8 cellular contexts compared by ENCODE assay signal in the genomic region with DNA sequence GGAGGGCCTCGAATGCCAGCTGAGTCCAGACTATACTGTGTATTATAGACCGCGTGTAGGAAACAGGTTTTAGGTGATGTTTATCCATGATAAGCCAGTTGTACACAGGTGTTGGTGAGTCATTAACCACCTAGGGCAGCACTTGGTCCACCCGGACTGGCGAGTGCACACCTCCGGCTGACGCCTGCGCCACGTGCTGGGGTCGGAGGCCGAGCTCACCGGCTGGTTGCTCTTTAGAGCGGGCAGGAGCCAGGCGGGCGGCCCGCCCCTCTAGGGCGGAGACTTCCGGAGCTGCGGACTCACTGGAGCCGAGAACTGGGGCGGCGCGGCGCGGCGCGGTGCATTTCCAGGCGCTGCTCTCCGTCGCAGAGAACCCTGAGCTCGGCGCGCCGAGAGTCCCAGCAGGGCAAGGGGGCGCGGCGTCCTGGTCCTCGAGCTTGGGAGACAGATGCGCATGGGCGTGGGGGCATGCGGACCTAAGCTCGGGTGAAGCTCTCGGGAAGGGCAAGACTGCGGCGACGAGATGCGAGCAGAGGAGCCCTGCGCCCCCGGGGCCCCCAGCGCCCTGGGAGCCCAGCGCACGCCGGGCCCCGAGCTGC. TPM values are rescaled to one million over a fixed set of nuclear protein-coding genes. Genes with fewer than 3 reads are reported as not detected.
DNase-seq lines count a peak whose midpoint lies in the region; ATAC-seq, FAIRE-seq and TF ChIP-seq lines count a peak whose summit lies in the region.

A gene with protein sequence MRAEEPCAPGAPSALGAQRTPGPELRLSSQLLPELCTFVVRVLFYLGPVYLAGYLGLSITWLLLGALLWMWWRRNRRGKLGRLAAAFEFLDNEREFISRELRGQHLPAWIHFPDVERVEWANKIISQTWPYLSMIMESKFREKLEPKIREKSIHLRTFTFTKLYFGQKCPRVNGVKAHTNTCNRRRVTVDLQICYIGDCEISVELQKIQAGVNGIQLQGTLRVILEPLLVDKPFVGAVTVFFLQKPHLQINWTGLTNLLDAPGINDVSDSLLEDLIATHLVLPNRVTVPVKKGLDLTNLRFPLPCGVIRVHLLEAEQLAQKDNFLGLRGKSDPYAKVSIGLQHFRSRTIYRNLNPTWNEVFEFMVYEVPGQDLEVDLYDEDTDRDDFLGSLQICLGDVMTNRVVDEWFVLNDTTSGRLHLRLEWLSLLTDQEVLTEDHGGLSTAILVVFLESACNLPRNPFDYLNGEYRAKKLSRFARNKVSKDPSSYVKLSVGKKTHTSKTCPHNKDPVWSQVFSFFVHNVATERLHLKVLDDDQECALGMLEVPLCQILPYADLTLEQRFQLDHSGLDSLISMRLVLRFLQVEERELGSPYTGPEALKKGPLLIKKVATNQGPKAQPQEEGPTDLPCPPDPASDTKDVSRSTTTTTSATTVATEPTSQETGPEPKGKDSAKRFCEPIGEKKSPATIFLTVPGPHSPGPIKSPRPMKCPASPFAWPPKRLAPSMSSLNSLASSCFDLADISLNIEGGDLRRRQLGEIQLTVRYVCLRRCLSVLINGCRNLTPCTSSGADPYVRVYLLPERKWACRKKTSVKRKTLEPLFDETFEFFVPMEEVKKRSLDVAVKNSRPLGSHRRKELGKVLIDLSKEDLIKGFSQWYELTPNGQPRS (plus strand): TSS at position 341 of the 599 bp plus-strand sequence. CDS start 183 bp downstream, at position 524.

- H3K4ac ChIP-seq in H1 (replicated peaks; ENCODE audit: insufficient read length, low read depth, low read length): no peak within 1 kb of the TSS

- H3K9me3 ChIP-seq in H1 (ENCODE audit: insufficient read depth in 2 of 2, low read depth in 1 of 2, low read length in 1 of 2): peaks cover 5 to 10% of the 10 kb centered on the region in 2 experiments

- peaks cover 8% of the 10 kb centered on the region; the same call in 1 of the 2 replicates for H3K23me2 ChIP-seq in H1 (ENCODE audit: low read depth, low read length)

- no peak within 1 kb of the TSS for H4K5ac ChIP-seq in H1 (ENCODE audit: insufficient read length, low read depth, low read length)

- H2BK20ac ChIP-seq in H1 (ENCODE audit: low read length): peak within 1 kb of the TSS; percentile 61; the same call in 1 of the 2 replicates

- H2BK15ac ChIP-seq in H1 (ENCODE audit: low read length): peak within 1 kb of the TSS; percentile 81; the same call in 1 of the 2 replicates

- H3K18ac ChIP-seq in H1 (ENCODE audit: extremely low read depth, low read length): peak within 1 kb of the TSS; percentile 71

- peaks cover 0 to 6% (median 0%) of the 10 kb centered on the region in 4 experiments; a peak in 1 of 8 replicates for H3K36me3 ChIP-seq in H1 (ENCODE audit: control insufficient read depth in 2 of 4, insufficient read depth in 4 of 4, low read length in 3 of 4)

- H3K27ac ChIP-seq in H1 (ENCODE audit: low read depth, low read length): no peak within 1 kb of the TSS

- TF ChIP-seq EP300 in H1 (IDR thresholded peaks at IDR 0.05; ENCODE audit: borderline replicate concordance in 1 of 2, low read depth in 2 of 2, low read length in 2 of 2): no peak

- POLR2A ChIA-PET in H1 (lab: Charles Lee; ENCODE audit: partially characterized antibody): interaction anchor here (0.5 to 1.5 kb wide), 2 partner anchors 17 to 166 kb away, joined by 5 to 8 read pairs; no protein-coding TSS in a partner anchor

- H2BK120ac ChIP-seq in H1 (replicated peaks; ENCODE audit: low read depth, low read length): no peak within 1 kb of the TSS

- no peak within 1 kb of the TSS for H3K14ac ChIP-seq in H1 (ENCODE audit: insufficient read length)

- no peak for TF ChIP-seq RAD21 in H1 (IDR thresholded peaks at IDR 0.05 in 1 of 2, conservative IDR thresholded peaks at IDR 0.05 in 1 of 2; ENCODE audit: low read depth in 2 of 2, low read length in 2 of 2)

- H3K9ac ChIP-seq in H1 (replicated peaks in 1 of 4; ENCODE audit: extremely low read depth in 1 of 4, low read depth in 3 of 4, low read length in 3 of 4): peak within 1 kb of the TSS in 1 of 4 experiments; percentile 50; a peak in 2 of 7 replicates

- CTCF ChIA-PET in H1 (lab: Charles Lee; ENCODE audit: partially characterized antibody): interaction anchor here (1.0 to 2.4 kb wide), 12 partner anchors 8 to 506 kb away, joined by 3 to 16 read pairs (median 4); a partner anchor contains a TSS

- H3K4me3 ChIP-seq in H1 (ENCODE audit: extremely low read depth in 1 of 4, insufficient read depth in 2 of 4, low read depth in 3 of 4, low read length in 4 of 4): peak within 1 kb of the TSS; percentile 47 to 66 (median 56)

- DNase-seq in GM13976 (ENCODE audit: low spot score) (peak; percentile 54), NCI-H146 treated with DMSO at 0.1 percent for 48 hours (lab: John Stamatoyannopoulos, UW; ENCODE audit: unreplicated experiment) (peak; percentile 80), H1 (ENCODE audit: low read depth in 1 of 2, low spot score in 2 of 2) (peak; percentile 34 to 86), lung microvascular endothelial cell (ENCODE audit: low read depth in 2 of 2) (peak; percentile 38 to 40)
- peak; percentile 4 to 13 for DNase-seq in activated CD4-positive, alpha-beta T cell treated with anti-CD3 and anti-CD28 coated beads, Interleukin-2, amount 50 U/mL, for 24 hours (ENCODE audit: low read depth in 1 of 2, low spot score in 1 of 2)
- peak; percentile 15 to 52 for DNase-seq in stimulated activated CD4-positive, alpha-beta T cell treated with anti-CD3 and anti-CD28 coated beads, Interleukin-4, amount 100 ng/mL, for 4 hours

- peaks cover 0 to 9% (median 6%) of the 10 kb centered on the region in 4 experiments; a peak in 5 of 7 replicates for H3K4me1 ChIP-seq in H1 (replicated peaks in 1 of 4; ENCODE audit: control insufficient read depth in 3 of 4, insufficient read depth in 4 of 4, low read length in 3 of 4)

- H3K23ac ChIP-seq in H1 (ENCODE audit: insufficient read length): no peak within 1 kb of the TSS

- peak within 1 kb of the TSS; percentile 60; the same call in 1 of the 2 replicates for H2BK12ac ChIP-seq in H1 (ENCODE audit: low read depth, low read length)

- in situ Hi-C loops in GM13976 (cut with MboI; ENCODE audit: low sequenced_read_pairs, unreplicated experiment): no loop called here

- peaks cover 19 to 45% (median 36%) of the 10 kb centered on the region in 4 experiments for H3K27me3 ChIP-seq in H1 (replicated peaks in 1 of 4; ENCODE audit: control insufficient read depth in 3 of 4, extremely low read depth in 1 of 4, insufficient read depth in 3 of 4, low read length in 3 of 4)

- no peak within 1 kb of the TSS for H2AK5ac ChIP-seq in H1 (ENCODE audit: low read depth, low read length)

- TF ChIP-seq CTCF in GM13976 (IDR thresholded peaks at IDR 0.05; ENCODE audit: borderline replicate concordance, control extremely low read depth, extremely low read depth, insufficient read depth, missing control alignments): no peak
- TF ChIP-seq CTCF in H1 (IDR thresholded peaks at IDR 0.05; ENCODE audit: control extremely low read depth in 1 of 3, insufficient read depth in 1 of 3, low read depth in 1 of 3, low read length in 3 of 3): no peak

- peak within 1 kb of the TSS; percentile 35; the same call in 1 of the 2 replicates for H2BK5ac ChIP-seq in H1 (ENCODE audit: low read depth, low read length)

- no peak within 1 kb of the TSS for H4K91ac ChIP-seq in H1 (replicated peaks; ENCODE audit: insufficient read length, low read length)

- no peak for TF ChIP-seq POLR2A in H1 (IDR thresholded peaks at IDR 0.05; ENCODE audit: control extremely low read depth in 1 of 2, low read depth in 2 of 2, low read length in 2 of 2)

- no peak for FAIRE-seq in H1 (lab: Jason Lieb, UNC)

- no peak within 1 kb of the TSS for H3K56ac ChIP-seq in H1 (replicated peaks; ENCODE audit: insufficient read length, low read depth, low read length)

- H4K8ac ChIP-seq in H1 (ENCODE audit: extremely low read depth, insufficient read depth, low read length): peak within 1 kb of the TSS; percentile 72

- H2AFZ ChIP-seq in H1 (ENCODE audit: low read length): peak within 1 kb of the TSS; percentile 84; the same call in 1 of the 2 replicates

- ATAC-seq in GM21723 (IDR thresholded peaks at IDR 0.05; ENCODE audit: unreplicated experiment) (no peak), GM18907 (IDR thresholded peaks at IDR 0.05; ENCODE audit: unreplicated experiment) (no peak)

- no peaks in the 10 kb centered on the region for H3K79me2 ChIP-seq in H1 (ENCODE audit: control insufficient read depth in 1 of 2, insufficient read depth in 2 of 2, low read length in 2 of 2)

- H3K4me2 ChIP-seq in H1 (ENCODE audit: insufficient read depth in 1 of 2, low read depth in 2 of 2, low read length in 2 of 2): peak within 1 kb of the TSS; percentile 89

- H3K79me1 ChIP-seq in H1 (ENCODE audit: low read depth, low read length): no peaks in the 10 kb centered on the region; the same call in 1 of the 2 replicates

- WGBS in H1 (ENCODE audit: extremely low coverage in 1 of 2, insufficient coverage in 1 of 2, insufficient read length in 1 of 2, insufficient replicate concordance in 2 of 2, low coverage in 1 of 2, low lambda C conversion rate in 2 of 2, missing lambda C conversion rate in 1 of 2), 2 experiments: 7% methylated on average over 48 of the region's 54 CpGs; no CpG with 5 or more reads in 1 of the 2 experiments

- H4K20me1 ChIP-seq in H1 (replicated peaks in 1 of 2; ENCODE audit: control insufficient read depth in 1 of 2, insufficient read depth in 2 of 2, low read length in 2 of 2): peaks cover 0 to 2% of the 10 kb centered on the region in 2 experiments

TF ChIP-seq in H1, 55 proteins besides CTCF, POLR2A, EP300 and RAD21 (continues in another document):
- TF ChIP-seq SRF (IDR thresholded peaks at IDR 0.05; ENCODE audit: low read depth, low read length) (no peak), KDM5A (IDR thresholded peaks at IDR 0.05; ENCODE audit: low read length) (no peak), SIN3A (conservative IDR thresholded peaks at IDR 0.05 in 1 of 2, IDR thresholded peaks at IDR 0.05 in 1 of 2; ENCODE audit: low read depth in 1 of 2, low read length in 2 of 2) (no peak; a peak in 1 of 4 replicates), BCL11A (IDR thresholded peaks at IDR 0.05; ENCODE audit: low read depth in 2 of 2, low read length in 2 of 2) (no peak), MAFK (IDR thresholded peaks at IDR 0.05; ENCODE audit: low read depth, low read length) (no peak)

RNA-seq across cellular contexts. Expression of the gene that starts here (rescaled TPM):
- 7.0 and 7.3 TPM in 2 replicates for total RNA-seq in H1 (2021; fragmentation: NEBNext Ultra II Directional; extraction: Animal tissue kit (Norgen Biotek cat#: 25700))
- polyA plus RNA-seq in H1 (2011; rRNA removed): 4.3 and 4.4 TPM in 2 replicates
- 4.3 TPM for polyA plus RNA-seq in H1 (2011; cell fraction: cytosol; rRNA removed)
- 19.2 TPM for polyA plus RNA-seq in H1 (2011; cell fraction: nucleus; rRNA removed)
- polyA plus RNA-seq in H1 (2012, experiment 1 of 2): 4.3 to 6.6 TPM (median 5.3 TPM) in 4 replicates
- polyA plus RNA-seq in H1 (2012, experiment 2 of 2): 1.4 TPM
- 4.7 TPM for polyA plus RNA-seq in H1 (2013, experiment 1 of 2)
- polyA plus RNA-seq in H1 (2013, experiment 2 of 2): 4.9 TPM
- 9.0 and 12.1 TPM in 2 replicates for polyA minus RNA-seq in H1 (2011; rRNA and poly(A)+ RNA removed)
- 5.9 TPM for polyA minus RNA-seq in H1 (2011; cell fraction: cytosol; rRNA and poly(A)+ RNA removed)
- 23.7 TPM for polyA minus RNA-seq in H1 (2011; cell fraction: nucleus; rRNA and poly(A)+ RNA removed)
- not detected in 2 replicates for total RNA-seq in lung microvascular endothelial cell

Comparison
In these comparisons a context has a peak if more than half of its experiments do, and no peak if none do; other contexts are left out.
1. Peak in DNase-seq in lung microvascular endothelial cell; RNA of the gene not detected or under 1 TPM.
2. DNase-seq: peak in every context shown above with its lines; median percentile 80 in NCI-H146 treated with DMSO at 0.1 percent for 48 hours; 60 in H1; 54 in GM13976; 39 in lung microvascular endothelial cell; 34 in stimulated activated CD4-positive, alpha-beta T cell treated with anti-CD3 and anti-CD28 coated beads, Interleukin-4, amount 100 ng/mL, for 4 hours; 8 in activated CD4-positive, alpha-beta T cell treated with anti-CD3 and anti-CD28 coated beads, Interleukin-2, amount 50 U/mL, for 24 hours.